ENCODE assay signal across 30 cellular contexts in genomic region chr10:128140425-128140824, GRCh38.
"Had no signal": no experiment of that assay in that cellular context is flagged by ENCODE, and none has a peak within 500 bp of the region (broad histone marks: within the 10 kb centered on the region; RNA-seq: fewer than 3 reads in every experiment).

No MANE protein-coding gene starts in this region.

- H3K4me1 ChIP-seq: Peyer's patch, SJSA1 had no signal

- H3K36me3 ChIP-seq: Peyer's patch, SJSA1 had no signal

- FAIRE-seq: bronchial epithelial cell, TTC549 had no signal

- H3K9me3 ChIP-seq: Peyer's patch, SJSA1, SK-N-SH had no signal

- H3K27ac ChIP-seq: KMS-11, Peyer's patch, SJSA1 had no signal

- DNase-seq: activated CD4-positive, alpha-beta T cell treated with anti-CD3 and anti-CD28 coated beads for 36 hours; activated CD4-positive, alpha-beta T cell treated with anti-CD3 and anti-CD28 coated beads, Interleukin-2, amount 10 ng/mL, durations not matched to agents 7 days and 5 days; activated CD4-positive, alpha-beta T cell treated with anti-CD3 and anti-CD28 coated beads, Interleukin-2, amount 50 U/mL, for 48 hours; activated CD8-positive, alpha-beta T cell treated with anti-CD3 and anti-CD28 coated beads, Interleukin-2, amount 10 ng/mL, durations not matched to agents 7 days and 5 days; activated effector memory CD4-positive, alpha-beta T cell treated with Interleukin-2 at 50 U/mL for 16 hours; activated naive CD4-positive, alpha-beta T cell treated with anti-CD3 and anti-CD28 coated beads, Interleukin-2, amount 10 ng/mL, durations not matched to agents 7 days and 5 days; activated naive CD8-positive, alpha-beta T cell treated with anti-CD3 and anti-CD28 coated beads, Interleukin-2, amount 50 U/mL, for 24 hours; activated T-cell treated with anti-CD3 and anti-CD28 coated beads, Interleukin-2, amount 50 U/mL, for 48 hours; anterior cingulate cortex; central memory CD4-positive, alpha-beta T cell; NCI-H1092 treated with DMSO at 0.1 percent for 48 hours; NCI-H1417; NCI-H146; NCI-H187; NCI-H2029 treated with DMSO at 0.1 percent for 48 hours; NCI-H2107; NCI-H2171; NCI-H345; NCI-H524 treated with DMSO at 0.1 percent for 48 hours; NCI-H748 treated with DMSO at 0.1 percent for 48 hours; NK-92 treated with Interleukin-12 subunit alpha and Interleukin-12 subunit beta, amount 100 ng/mL, for 24 hours; PC-3; Peyer's patch; RPMI8226; SHP77 treated with DMSO at 0.1 percent for 48 hours; SK-N-SH had no signal

- H3K27me3 ChIP-seq: Peyer's patch, SJSA1 had no signal

- H3K4me3 ChIP-seq: Peyer's patch, SJSA1 had no signal
